In the genomic region with DNA sequence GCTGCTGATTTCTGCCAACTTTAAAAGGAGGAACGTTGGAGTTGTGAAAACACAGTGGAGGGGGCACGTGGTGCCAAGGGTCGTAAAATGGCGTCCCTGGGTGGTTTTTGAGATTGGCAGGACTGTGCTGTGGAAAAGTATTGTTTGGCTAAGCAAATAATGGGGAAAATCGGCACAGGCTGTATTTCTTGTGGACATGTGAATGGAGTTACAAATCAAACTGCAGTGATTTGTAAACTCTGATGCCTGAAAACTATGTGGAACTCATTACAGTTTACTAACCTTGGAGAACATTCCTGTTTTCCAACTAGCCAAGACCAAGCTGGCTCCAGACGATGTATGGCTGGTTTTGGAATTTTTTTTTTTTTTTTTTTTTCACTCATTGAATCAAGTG, we compare ENCODE assay signal across 12 cellular contexts.
A peak's percentile ranks its signal among the peaks of the same experiment; 100 is the strongest.
DNase-seq lines count a peak whose midpoint lies in the region; ATAC-seq and TF ChIP-seq lines count a peak whose summit lies in the region.
"Had no signal": no experiment of that assay in that cellular context is flagged by ENCODE, and none has a peak within 500 bp of the region (broad histone marks: within the 10 kb centered on the region; RNA-seq: fewer than 3 reads in every experiment).

No MANE protein-coding gene starts in this region.

- H3K36me3 ChIP-seq in Panc1 (ENCODE audit: control insufficient read depth, insufficient read depth, low read length) (peaks cover 3% of the 10 kb centered on the region), fibroblast of lung (ENCODE audit: control insufficient read depth, insufficient read depth, low read length) (no peaks in the 10 kb centered on the region), rectal smooth muscle tissue (ENCODE audit: control insufficient read depth, insufficient read depth, low read length) (no peaks in the 10 kb centered on the region)
- no peaks in the 10 kb centered on the region for H3K36me3 ChIP-seq in naive thymus-derived CD4-positive, alpha-beta T cell (ENCODE audit: control insufficient read depth in 2 of 3, insufficient read depth in 3 of 3, low read length in 3 of 3)
- H3K36me3 ChIP-seq: BLaER1 treated with 17β-estradiol and CSF1 and Interleukin-3, amounts not matched to agents 10 nM and 100 nM had no signal

- H3K9ac ChIP-seq in fibroblast of lung (ENCODE audit: insufficient read depth, low read length) (no peak overlapping the region), rectal smooth muscle tissue (ENCODE audit: low read length) (no peak overlapping the region)
- H3K9ac ChIP-seq: BLaER1 treated with 17β-estradiol and CSF1 and Interleukin-3, amounts not matched to agents 10 nM and 100 nM had no signal

- no peak for ATAC-seq in Panc1
- ATAC-seq in naive thymus-derived CD4-positive, alpha-beta T cell = no peak
- no peak for ATAC-seq in activated T-cell treated with anti-CD3 and anti-CD28 coated beads, Interleukin-2, amount 50 U/mL, for 72 hours (replicated peaks in 1 of 2)

- peak overlapping the region; percentile 93 for H3K27ac ChIP-seq in Panc1 (ENCODE audit: low read length)
- H3K27ac ChIP-seq in fibroblast of lung (ENCODE audit: insufficient read depth, low read length) = peak overlapping the region; percentile 4
- H3K27ac ChIP-seq in rectal smooth muscle tissue (ENCODE audit: low read depth, low read length) = peak overlapping the region; percentile 52
- no peak overlapping the region for H3K27ac ChIP-seq in naive thymus-derived CD4-positive, alpha-beta T cell (ENCODE audit: low read depth, low read length)
- H3K27ac ChIP-seq: BLaER1 treated with 17β-estradiol and CSF1 and Interleukin-3, amounts not matched to agents 10 nM and 100 nM had no signal

- in situ Hi-C loops in Panc1 (cut with HindIII; ENCODE audit: low pct_unique_long_range_greater_than_20kb, low sequenced_read_pairs) = no loop called here

- peak overlapping the region; percentile 35 for H2AFZ ChIP-seq in fibroblast of lung (ENCODE audit: low read length)

- no peak for TF ChIP-seq CTCF in Panc1 (IDR thresholded peaks at IDR 0.05)
- no peak for TF ChIP-seq CTCF in fibroblast of lung (conservative IDR thresholded peaks at IDR 0.05 in 1 of 2, IDR thresholded peaks at IDR 0.05 in 1 of 2; ENCODE audit: low read depth in 1 of 2, low read length in 2 of 2)

- H3K27me3 ChIP-seq in Panc1 (ENCODE audit: control insufficient read depth, insufficient read depth, low read length) = no peaks in the 10 kb centered on the region
- H3K27me3 ChIP-seq in fibroblast of lung (ENCODE audit: control insufficient read depth, insufficient read depth, low read length) = no peaks in the 10 kb centered on the region
- H3K27me3 ChIP-seq in rectal smooth muscle tissue (ENCODE audit: control insufficient read depth, insufficient read depth, low read length) = no peaks in the 10 kb centered on the region
- H3K27me3 ChIP-seq in naive thymus-derived CD4-positive, alpha-beta T cell (ENCODE audit: control insufficient read depth in 2 of 2, insufficient read depth in 2 of 2, low read length in 2 of 2) = no peaks in the 10 kb centered on the region
- H3K27me3 ChIP-seq: BLaER1 treated with 17β-estradiol and CSF1 and Interleukin-3, amounts not matched to agents 10 nM and 100 nM had no signal

- no peak overlapping the region for H3K4me3 ChIP-seq in Panc1 (ENCODE audit: low read depth in 2 of 2, low read length in 2 of 2)
- no peak overlapping the region for H3K4me3 ChIP-seq in fibroblast of lung (replicated peaks in 1 of 4; ENCODE audit: control extremely low read depth in 1 of 4, insufficient read depth in 1 of 4, low read depth in 3 of 4, low read length in 4 of 4)
- no peak overlapping the region for H3K4me3 ChIP-seq in rectal smooth muscle tissue (ENCODE audit: low read length)
- H3K4me3 ChIP-seq in naive thymus-derived CD4-positive, alpha-beta T cell (ENCODE audit: low read length) = no peak overlapping the region
- H3K4me3 ChIP-seq: BLaER1 treated with 17β-estradiol and CSF1 and Interleukin-3, amounts not matched to agents 10 nM and 100 nM had no signal

- peak overlapping the region; percentile 11 for H3K4me2 ChIP-seq in fibroblast of lung (ENCODE audit: extremely low read depth, insufficient read depth, low read length)
- H3K4me2 ChIP-seq: BLaER1 treated with 17β-estradiol and CSF1 and Interleukin-3, amounts not matched to agents 10 nM and 100 nM had no signal

- H3K4me1 ChIP-seq in Panc1 (ENCODE audit: control insufficient read depth, insufficient read depth, low read length) = peaks cover 62% of the 10 kb centered on the region
- H3K4me1 ChIP-seq in fibroblast of lung (ENCODE audit: control insufficient read depth, extremely low read depth, insufficient read depth, low read length) = peaks cover 11% of the 10 kb centered on the region
- peaks cover 3% of the 10 kb centered on the region for H3K4me1 ChIP-seq in rectal smooth muscle tissue (ENCODE audit: control insufficient read depth, insufficient read depth, low read length)
- no peaks in the 10 kb centered on the region for H3K4me1 ChIP-seq in naive thymus-derived CD4-positive, alpha-beta T cell (ENCODE audit: control insufficient read depth in 2 of 2, insufficient read depth in 2 of 2, low read length in 2 of 2)
- H3K4me1 ChIP-seq: BLaER1 treated with 17β-estradiol and CSF1 and Interleukin-3, amounts not matched to agents 10 nM and 100 nM had no signal

- no peaks in the 10 kb centered on the region for H3K9me3 Mint-ChIP-seq in naive thymus-derived CD4-positive, alpha-beta T cell
- no peaks in the 10 kb centered on the region for H3K9me3 Mint-ChIP-seq in activated T-cell treated with anti-CD3 and anti-CD28 coated beads, Interleukin-2, amount 50 U/mL, for 72 hours

- POLR2A ChIA-PET in Panc1 (lab: Charles Lee) = interaction anchor here (0.6 kb wide), 1 partner anchor 34 kb away, joined by 3 read pairs; no protein-coding TSS in a partner anchor
- POLR2A ChIA-PET in naive thymus-derived CD4-positive, alpha-beta T cell (lab: Charles Lee) = no interaction called here

- intact Hi-C loops in Panc1 (cut with micrococcal nuclease; ENCODE audit: unreplicated experiment) = no loop called here
- intact Hi-C loops in naive thymus-derived CD4-positive, alpha-beta T cell (cut with micrococcal nuclease) = no loop called here

- peaks cover 0 to 5% (median 0%) of the 10 kb centered on the region in 5 donors for H3K36me3 Mint-ChIP-seq in naive thymus-derived CD4-positive, alpha-beta T cell
- no peaks in the 10 kb centered on the region for H3K36me3 Mint-ChIP-seq in activated T-cell treated with anti-CD3 and anti-CD28 coated beads, Interleukin-2, amount 50 U/mL, for 72 hours (ENCODE audit: insufficient read depth in 2 of 2)

- peak; percentile 32 for DNase-seq in AG20443 (ENCODE audit: low spot score)
- DNase-seq in Panc1 (ENCODE audit: low read depth, low spot score) = no peak
- DNase-seq in fibroblast of lung (ENCODE audit: low read depth in 2 of 2) = peak in 1 of 2 donors; percentile 50
- no peak for DNase-seq in GM19238 (ENCODE audit: insufficient read length, low spot score)
- no peak for DNase-seq in naive thymus-derived CD4-positive, alpha-beta T cell
- DNase-seq in activated CD4-positive, alpha-beta T cell treated with anti-CD3 and anti-CD28 coated beads for 4 hours = no peak
- no peak for DNase-seq in activated T-cell treated with anti-CD3 and anti-CD28 coated beads, Interleukin-2, amount 50 U/mL, for 72 hours
- DNase-seq: amygdala, MV-4-11, T1000 had no signal

- no peak overlapping the region for H3K4me3 Mint-ChIP-seq in naive thymus-derived CD4-positive, alpha-beta T cell
- H3K4me3 Mint-ChIP-seq in activated T-cell treated with anti-CD3 and anti-CD28 coated beads, Interleukin-2, amount 50 U/mL, for 72 hours = no peak overlapping the region

- no peaks in the 10 kb centered on the region for H3K27me3 Mint-ChIP-seq in naive thymus-derived CD4-positive, alpha-beta T cell
- no peaks in the 10 kb centered on the region for H3K27me3 Mint-ChIP-seq in activated T-cell treated with anti-CD3 and anti-CD28 coated beads, Interleukin-2, amount 50 U/mL, for 72 hours (ENCODE audit: low read depth)

- CTCF ChIA-PET in Panc1 (lab: Charles Lee) = interaction anchor here (0.7 kb wide), 1 partner anchor 11 kb away, joined by 12 read pairs; no protein-coding TSS in a partner anchor
- CTCF ChIA-PET in naive thymus-derived CD4-positive, alpha-beta T cell (lab: Charles Lee) = no interaction called here

- H3K79me2 ChIP-seq in fibroblast of lung (ENCODE audit: control insufficient read depth, insufficient read depth, low read length) = no peaks in the 10 kb centered on the region

- no peak overlapping the region for H3K27ac Mint-ChIP-seq in naive thymus-derived CD4-positive, alpha-beta T cell
- no peak overlapping the region for H3K27ac Mint-ChIP-seq in activated T-cell treated with anti-CD3 and anti-CD28 coated beads, Interleukin-2, amount 50 U/mL, for 72 hours

- no peaks in the 10 kb centered on the region for H4K20me1 ChIP-seq in fibroblast of lung (ENCODE audit: control insufficient read depth, extremely low read depth, insufficient read depth, low read length)
- H4K20me1 ChIP-seq: BLaER1 treated with 17β-estradiol and CSF1 and Interleukin-3, amounts not matched to agents 10 nM and 100 nM had no signal

- TSS peak; percentile 53 for BruUV-seq in Panc1 (replicated peaks; lab: Mats Ljungman, UMichigan)

- H3K9me3 ChIP-seq in Panc1 (ENCODE audit: control insufficient read depth, insufficient read depth, low read depth, low read length) = no peaks in the 10 kb centered on the region
- no peaks in the 10 kb centered on the region for H3K9me3 ChIP-seq in fibroblast of lung (ENCODE audit: control insufficient read depth, insufficient read depth, low read depth, low read length)
- H3K9me3 ChIP-seq in naive thymus-derived CD4-positive, alpha-beta T cell (ENCODE audit: control insufficient read depth in 2 of 3, low read length in 3 of 3) = no peaks in the 10 kb centered on the region
- H3K9me3 ChIP-seq: BLaER1 treated with 17β-estradiol and CSF1 and Interleukin-3, amounts not matched to agents 10 nM and 100 nM had no signal

- H3K4me1 Mint-ChIP-seq in naive thymus-derived CD4-positive, alpha-beta T cell = no peaks in the 10 kb centered on the region
- H3K4me1 Mint-ChIP-seq in activated T-cell treated with anti-CD3 and anti-CD28 coated beads, Interleukin-2, amount 50 U/mL, for 72 hours (ENCODE audit: low read depth) = no peaks in the 10 kb centered on the region
